9 cellular contexts compared by ENCODE assay signal in genomic region chr1:11910914-11911228, GRCh38. TPM values are rescaled to one million over a fixed set of nuclear protein-coding genes. Genes with fewer than 3 reads are reported as not detected.
DNase-seq lines count a peak whose midpoint lies in the region; ATAC-seq and TF ChIP-seq lines count a peak whose summit lies in the region.
"Not testable (repeated sequence)": the region's sequence is repeated elsewhere in the genome, so short reads cannot be mapped to it uniquely, and the experiment has no call there.
"Had no signal": no experiment of that assay in that cellular context is flagged by ENCODE, and none has a peak within 500 bp of the region (broad histone marks: within the 10 kb centered on the region; RNA-seq: fewer than 3 reads in every experiment).

No MANE protein-coding gene starts in this region.

- CTCF ChIA-PET in HCT116 (lab: Charles Lee), result not testable (repeated sequence)
- CTCF ChIA-PET in activated naive CD4-positive, alpha-beta T cell treated with anti-CD3 and anti-CD28 coated beads, Interleukin-2, amount 10 ng/mL, durations not matched to agents 7 days and 5 days (lab: Charles Lee), result interaction anchor here (1.1 to 1.2 kb wide), 2 partner anchors 10 to 62 kb away, joined by 3 read pairs; no protein-coding TSS in a partner anchor

- peaks cover 5 to 26% of the 10 kb centered on the region in 2 experiments; a peak in 3 of 4 replicates for H3K4me1 ChIP-seq in HCT116 (ENCODE audit: control insufficient read depth in 1 of 2, insufficient read depth in 2 of 2, low read length in 2 of 2)

- peaks cover 20% of the 10 kb centered on the region for H3K27me3 Mint-ChIP-seq in activated naive CD4-positive, alpha-beta T cell treated with anti-CD3 and anti-CD28 coated beads, Interleukin-2, amount 10 ng/mL, durations not matched to agents 7 days and 5 days
- H3K27me3 Mint-ChIP-seq in dendritic cell treated with granulocyte-macrophage colony-stimulating factor and Interleukin-4, amounts not matched to agents 40 ng/mL and 50 ng/mL, for 4 days; memory B cell: not testable (repeated sequence)
- peaks cover 19% of the 10 kb centered on the region for H3K27me3 Mint-ChIP-seq in neural crest cell (ENCODE audit: low read depth)

- not testable (repeated sequence) for TF ChIP-seq RAD21 in HCT116 (IDR thresholded peaks at IDR 0.05; ENCODE audit: low read depth)

- not testable (repeated sequence) for H3K9me2 ChIP-seq in HCT116 (ENCODE audit: insufficient read depth)

- H3K9ac ChIP-seq in HCT116 (ENCODE audit: low read length); SK-N-MC (ENCODE audit: insufficient read length): not testable (repeated sequence)

- not testable (repeated sequence) for TF ChIP-seq CTCF in C4-2B (conservative IDR thresholded peaks at IDR 0.05); HCT116 (IDR thresholded peaks at IDR 0.05 in 2 of 3, conservative IDR thresholded peaks at IDR 0.05 in 1 of 3; ENCODE audit: borderline replicate concordance in 1 of 3, insufficient read depth in 1 of 3, low read depth in 2 of 3, low read length in 2 of 3); neural crest cell (conservative IDR thresholded peaks at IDR 0.05)

- peak overlapping the region; percentile 14 for H3K27ac Mint-ChIP-seq in activated naive CD4-positive, alpha-beta T cell treated with anti-CD3 and anti-CD28 coated beads, Interleukin-2, amount 10 ng/mL, durations not matched to agents 7 days and 5 days
- peak overlapping the region; percentile 98 for H3K27ac Mint-ChIP-seq in dendritic cell treated with granulocyte-macrophage colony-stimulating factor and Interleukin-4, amounts not matched to agents 40 ng/mL and 50 ng/mL, for 4 days
- H3K27ac Mint-ChIP-seq in memory B cell (peak overlapping the region; percentile 100), neural crest cell (ENCODE audit: unreplicated experiment) (peak overlapping the region; percentile 45)
- H3K27ac Mint-ChIP-seq in stimulated activated effector memory CD8-positive, alpha-beta T cell treated with anti-CD3 and anti-CD28 coated beads, Interleukin-12 subunit alpha, Interleukin-12 subunit beta, amount 100 ng/mL, for 72 hours, result peak overlapping the region; percentile 100

- RAD21 ChIA-PET in HCT116 (lab: Charles Lee; ENCODE audit: low non-redundant PET in 1 of 2, low total read pairs in 2 of 2, uncharacterized antibody in 2 of 2, unreplicated experiment in 2 of 2), result interaction anchor here in 1 of 2 experiments (1.8 kb wide), 1 partner anchor 56 kb away, joined by 7 read pairs; no protein-coding TSS in a partner anchor

- H3K36me3 ChIP-seq in HCT116 (ENCODE audit: control insufficient read depth in 1 of 2, insufficient read depth in 2 of 2, low read length in 2 of 2); SK-N-MC (ENCODE audit: insufficient read depth, low read length): not testable (repeated sequence)

- not testable (repeated sequence) for H3K4me2 ChIP-seq in HCT116 (ENCODE audit: low read length)

- not testable (repeated sequence) for H3K36me3 Mint-ChIP-seq in activated naive CD4-positive, alpha-beta T cell treated with anti-CD3 and anti-CD28 coated beads, Interleukin-2, amount 10 ng/mL, durations not matched to agents 7 days and 5 days; dendritic cell treated with granulocyte-macrophage colony-stimulating factor and Interleukin-4, amounts not matched to agents 40 ng/mL and 50 ng/mL, for 4 days (ENCODE audit: low read depth); memory B cell; neural crest cell (ENCODE audit: low read depth)
- peaks cover 55% of the 10 kb centered on the region for H3K36me3 Mint-ChIP-seq in stimulated activated effector memory CD8-positive, alpha-beta T cell treated with anti-CD3 and anti-CD28 coated beads, Interleukin-12 subunit alpha, Interleukin-12 subunit beta, amount 100 ng/mL, for 72 hours

- not testable (repeated sequence) for H3K4me3 Mint-ChIP-seq in activated naive CD4-positive, alpha-beta T cell treated with anti-CD3 and anti-CD28 coated beads, Interleukin-2, amount 10 ng/mL, durations not matched to agents 7 days and 5 days; dendritic cell treated with granulocyte-macrophage colony-stimulating factor and Interleukin-4, amounts not matched to agents 40 ng/mL and 50 ng/mL, for 4 days; memory B cell; stimulated activated effector memory CD8-positive, alpha-beta T cell treated with anti-CD3 and anti-CD28 coated beads, Interleukin-12 subunit alpha, Interleukin-12 subunit beta, amount 100 ng/mL, for 72 hours
- H3K4me3 Mint-ChIP-seq in neural crest cell, result peak overlapping the region; percentile 66

- H3K4me1 Mint-ChIP-seq in activated naive CD4-positive, alpha-beta T cell treated with anti-CD3 and anti-CD28 coated beads, Interleukin-2, amount 10 ng/mL, durations not matched to agents 7 days and 5 days, result peaks cover 36% of the 10 kb centered on the region
- H3K4me1 Mint-ChIP-seq in dendritic cell treated with granulocyte-macrophage colony-stimulating factor and Interleukin-4, amounts not matched to agents 40 ng/mL and 50 ng/mL, for 4 days (ENCODE audit: low read depth), result peaks cover 26% of the 10 kb centered on the region
- H3K4me1 Mint-ChIP-seq in memory B cell (peaks cover 16% of the 10 kb centered on the region), neural crest cell (peaks cover 26% of the 10 kb centered on the region)
- peaks cover 39% of the 10 kb centered on the region for H3K4me1 Mint-ChIP-seq in stimulated activated effector memory CD8-positive, alpha-beta T cell treated with anti-CD3 and anti-CD28 coated beads, Interleukin-12 subunit alpha, Interleukin-12 subunit beta, amount 100 ng/mL, for 72 hours

- POLR2A ChIA-PET in HCT116 (lab: Charles Lee), result interaction anchor here (2.0 to 4.5 kb wide), 5 partner anchors 19 to 169 kb away, joined by 15 to 162 read pairs (median 28); partner anchors contain the start of genes KIAA2013, MFN2 and PLOD1

- H3K27ac ChIP-seq in C4-2B (peak overlapping the region; percentile 55), HCT116 (ENCODE audit: low read depth, low read length) (peak overlapping the region; percentile 11; the same call in 1 of the 2 replicates), SK-N-MC (0 out of 2 replicates have a peak overlapping the region, but pooled peaks have one; percentile 6)

- not testable (repeated sequence) for H3K4me3 ChIP-seq in HCT116 (replicated peaks in 1 of 2; ENCODE audit: low read depth in 1 of 2, low read length in 2 of 2); SK-N-MC

- not testable (repeated sequence) for H3K9me3 ChIP-seq in HCT116 (ENCODE audit: control insufficient read depth in 1 of 2, insufficient read depth in 1 of 2, low read depth in 1 of 2, low read length in 2 of 2); SK-N-MC (ENCODE audit: low read depth, low read length)

- H3K9me3 Mint-ChIP-seq in activated naive CD4-positive, alpha-beta T cell treated with anti-CD3 and anti-CD28 coated beads, Interleukin-2, amount 10 ng/mL, durations not matched to agents 7 days and 5 days; dendritic cell treated with granulocyte-macrophage colony-stimulating factor and Interleukin-4, amounts not matched to agents 40 ng/mL and 50 ng/mL, for 4 days; memory B cell; neural crest cell; stimulated activated effector memory CD8-positive, alpha-beta T cell treated with anti-CD3 and anti-CD28 coated beads, Interleukin-12 subunit alpha, Interleukin-12 subunit beta, amount 100 ng/mL, for 72 hours: not testable (repeated sequence)

- intact Hi-C loops in HCT116 (cut with micrococcal nuclease); dendritic cell treated with granulocyte-macrophage colony-stimulating factor and Interleukin-4, amounts not matched to agents 40 ng/mL and 50 ng/mL, for 4 days (cut with micrococcal nuclease): not testable (repeated sequence)

- DNase-seq in HCT116 (ENCODE audit: low read depth, low spot score); SK-N-MC (ENCODE audit: low read depth, low spot score); activated naive CD4-positive, alpha-beta T cell treated with anti-CD3 and anti-CD28 coated beads, Interleukin-2, amount 10 ng/mL, durations not matched to agents 7 days and 5 days; memory B cell (ENCODE audit: low spot score in 2 of 2); neural crest cell (ENCODE audit: low read depth, low spot score); stimulated activated effector memory CD8-positive, alpha-beta T cell treated with anti-CD3 and anti-CD28 coated beads, Interleukin-12 subunit alpha, Interleukin-12 subunit beta, amount 100 ng/mL, for 72 hours (ENCODE audit: low spot score in 2 of 2): not testable (repeated sequence)

- not testable (repeated sequence) for H2AFZ ChIP-seq in HCT116 (ENCODE audit: low read depth, low read length, poor library complexity, severe bottlenecking)

- H4K20me1 ChIP-seq in HCT116 (ENCODE audit: insufficient read depth), result not testable (repeated sequence)

- not testable (repeated sequence) for BruUV-seq in HCT116 (replicated peaks; lab: Mats Ljungman, UMichigan)

- not testable (repeated sequence) for H3K27me3 ChIP-seq in HCT116 (ENCODE audit: insufficient read depth, low read length)

- ATAC-seq in HCT116; memory B cell (ENCODE audit: low read depth); stimulated activated effector memory CD8-positive, alpha-beta T cell treated with anti-CD3 and anti-CD28 coated beads, Interleukin-12 subunit alpha, Interleukin-12 subunit beta, amount 100 ng/mL, for 72 hours: not testable (repeated sequence)

- H3K79me2 ChIP-seq in HCT116 (ENCODE audit: insufficient read depth, low read length), result not testable (repeated sequence)

- not testable (repeated sequence) for TF ChIP-seq POLR2A in HCT116 (IDR thresholded peaks at IDR 0.05; ENCODE audit: borderline replicate concordance, extremely low read depth, insufficient read depth, insufficient read length)

RNA-seq across cellular contexts. Expression of gene KIAA2013, which starts 15.4 kb away (rescaled TPM):
- total RNA-seq in HCT116 (2021; ENCODE audit: unreplicated experiment) (61.9 TPM), neural crest cell (35.0 and 39.4 TPM in 2 replicates)
- polyA plus RNA-seq in HCT116 (2012), result 77.1 and 87.7 TPM in 2 replicates

RNA-seq across cellular contexts. Expression of gene PLOD1, which starts 23.6 kb away (rescaled TPM):
- total RNA-seq in HCT116 (2021; ENCODE audit: unreplicated experiment) (175 TPM), neural crest cell (58.7 and 62.6 TPM in 2 replicates)
- 385 TPM in 2 replicates for polyA plus RNA-seq in HCT116 (2012)

RNA-seq across cellular contexts. Expression of gene NPPB, which starts 52.1 kb away (rescaled TPM):
- total RNA-seq in HCT116 (2021; ENCODE audit: unreplicated experiment) (not detected), neural crest cell (not detected in 2 replicates)
- polyA plus RNA-seq in HCT116 (2012), result not detected in 2 replicates
- total RNA-seq: G401 had no signal

Comparison
In these comparisons a context has a peak if more than half of its experiments do, and no peak if none do; other contexts are left out.
1. H3K27ac Mint-ChIP-seq: peak in every context shown above with its lines; median percentile 100 in memory B cell; 100 in stimulated activated effector memory CD8-positive, alpha-beta T cell treated with anti-CD3 and anti-CD28 coated beads, Interleukin-12 subunit alpha, Interleukin-12 subunit beta, amount 100 ng/mL, for 72 hours; 98 in dendritic cell treated with granulocyte-macrophage colony-stimulating factor and Interleukin-4, amounts not matched to agents 40 ng/mL and 50 ng/mL, for 4 days; 45 in neural crest cell; 14 in activated naive CD4-positive, alpha-beta T cell treated with anti-CD3 and anti-CD28 coated beads, Interleukin-2, amount 10 ng/mL, durations not matched to agents 7 days and 5 days.